ENCODE assay signal across 21 cellular contexts in the genomic region with DNA sequence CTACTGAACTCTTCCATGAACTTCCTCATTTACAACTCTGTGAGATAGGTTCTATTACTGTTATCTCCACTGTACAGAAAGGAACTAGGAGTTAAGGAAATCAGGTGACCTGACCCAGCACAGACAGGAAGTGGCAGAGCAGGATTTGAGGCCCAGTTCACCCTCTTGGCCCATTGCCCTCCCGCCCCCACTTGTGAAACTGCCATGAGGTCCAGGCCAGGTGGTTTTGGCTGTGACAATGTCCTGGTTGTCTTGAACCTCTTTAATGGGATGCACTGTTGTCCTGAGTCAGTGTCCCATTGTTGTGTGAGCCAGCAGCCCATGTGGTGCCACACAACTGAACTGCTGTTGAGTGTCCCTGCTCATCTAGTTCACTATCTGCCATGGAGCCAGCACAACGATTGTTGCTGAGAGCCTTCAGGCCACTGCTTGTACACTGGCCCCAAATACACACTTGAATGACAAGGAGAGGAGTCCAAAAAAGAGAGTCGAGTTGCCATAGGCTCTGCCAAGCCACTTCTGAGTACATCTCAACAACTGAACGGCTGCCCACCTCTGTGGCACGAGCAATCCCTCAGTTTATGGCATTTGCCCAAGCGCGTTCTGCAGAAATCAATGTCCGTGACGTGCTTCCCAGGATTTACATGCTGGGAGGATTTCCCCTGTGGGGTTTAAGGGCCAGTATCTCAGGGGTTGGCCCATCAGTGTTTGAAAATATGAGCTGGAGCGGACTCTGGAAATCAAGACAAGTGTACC.
DNase-seq lines count a peak whose midpoint lies in the region; ATAC-seq and TF ChIP-seq lines count a peak whose summit lies in the region.
"Had no signal": no experiment of that assay in that cellular context is flagged by ENCODE, and none has a peak within 500 bp of the region (broad histone marks: within the 10 kb centered on the region; RNA-seq: fewer than 3 reads in every experiment).

No MANE protein-coding gene starts in this region.

- intact Hi-C loops in right cardiac atrium (cut with DNase I) = no loop called here

- H3K9me3 Mint-ChIP-seq in effector memory CD8-positive, alpha-beta T cell = peaks cover 4 to 6% of the 10 kb centered on the region in 2 donors
- peaks cover 0 to 5% (median 0%) of the 10 kb centered on the region in 5 donors for H3K9me3 Mint-ChIP-seq in CD8-positive, alpha-beta memory T cell
- H3K9me3 Mint-ChIP-seq: central memory CD8-positive, alpha-beta T cell; natural killer cell had no signal

- CTCF ChIA-PET in CD8-positive, alpha-beta memory T cell (lab: Charles Lee) = no interaction called here

- H3K4me1 ChIP-seq in cardiac muscle cell (ENCODE audit: low read depth) (peaks cover 15% of the 10 kb centered on the region), right cardiac atrium (ENCODE audit: control insufficient read depth, insufficient read depth, low read length) (no peaks in the 10 kb centered on the region)
- no peaks in the 10 kb centered on the region for H3K4me1 ChIP-seq in CD8-positive, alpha-beta memory T cell (ENCODE audit: insufficient read depth, low read length)
- H3K4me1 ChIP-seq: heart right ventricle, prostate gland had no signal

- TF ChIP-seq CTCF in cardiac muscle cell (IDR thresholded peaks at IDR 0.05; ENCODE audit: low read depth, low read length) = no peak

- ATAC-seq in right cardiac atrium (no peak), HG03097 (IDR thresholded peaks at IDR 0.05; ENCODE audit: low FRiP score, unreplicated experiment) (no peak)
- ATAC-seq in effector memory CD8-positive, alpha-beta T cell (replicated peaks) = no peak
- ATAC-seq: heart right ventricle, natural killer cell, PC-3 had no signal

- no peaks in the 10 kb centered on the region for H3K9me3 ChIP-seq in cardiac muscle cell (ENCODE audit: low read depth)
- H3K9me3 ChIP-seq in right cardiac atrium (ENCODE audit: control insufficient read depth, low read length) = no peaks in the 10 kb centered on the region
- no peaks in the 10 kb centered on the region for H3K9me3 ChIP-seq in CD8-positive, alpha-beta memory T cell (ENCODE audit: low read length)
- H3K9me3 ChIP-seq: prostate gland had no signal

- no peak overlapping the region for H3K27ac Mint-ChIP-seq in effector memory CD8-positive, alpha-beta T cell
- H3K27ac Mint-ChIP-seq in CD8-positive, alpha-beta memory T cell = peak overlapping the region in 1 of 8 donors; percentile 15
- H3K27ac Mint-ChIP-seq: natural killer cell had no signal

- H3K27ac ChIP-seq in cardiac muscle cell (peak overlapping the region; percentile 37), right cardiac atrium (ENCODE audit: low read length) (no peak overlapping the region)
- H3K27ac ChIP-seq in CD8-positive, alpha-beta memory T cell (ENCODE audit: low read depth, low read length) = no peak overlapping the region
- H3K27ac ChIP-seq: heart right ventricle, prostate gland had no signal

- DNase-seq in cardiac muscle cell (ENCODE audit: low read depth in 1 of 2, low spot score in 1 of 2) (no peak), right cardiac atrium (no peak), UCSD-AML1 (lab: John Stamatoyannopoulos, UW; ENCODE audit: unreplicated experiment) (peak; percentile 68), midbrain (lab: John Stamatoyannopoulos, UW) (peak; percentile 8), NCI-H1694 treated with DMSO at 0.1 percent for 48 hours (lab: John Stamatoyannopoulos, UW) (no peak)
- DNase-seq in effector memory CD8-positive, alpha-beta T cell = no peak
- no peak for DNase-seq in CD8-positive, alpha-beta memory T cell
- DNase-seq: 8988T; activated CD4-positive, alpha-beta T cell treated with anti-CD3 and anti-CD28 coated beads for 1 hour; activated CD8-positive, alpha-beta memory T cell treated with anti-CD3 and anti-CD28 coated beads, Interleukin-2, amount 50 U/mL, for 48 hours; activated gamma-delta T cell treated with Interleukin-2 at 50 U/mL for 16 hours; heart right ventricle; mammary epithelial cell; natural killer cell; NCI-H1930; NCI-H510A treated with DMSO at 0.1 percent for 48 hours; PC-3; SIG-M5 had no signal

- no peaks in the 10 kb centered on the region for H3K36me3 Mint-ChIP-seq in effector memory CD8-positive, alpha-beta T cell (ENCODE audit: insufficient read depth)
- no peaks in the 10 kb centered on the region for H3K36me3 Mint-ChIP-seq in CD8-positive, alpha-beta memory T cell
- H3K36me3 Mint-ChIP-seq: natural killer cell had no signal

- peaks cover 25 to 42% of the 10 kb centered on the region in 2 donors for H3K27me3 Mint-ChIP-seq in effector memory CD8-positive, alpha-beta T cell
- H3K27me3 Mint-ChIP-seq in CD8-positive, alpha-beta memory T cell = peaks cover 2 to 3% of the 10 kb centered on the region in 2 donors

- H3K27me3 ChIP-seq in cardiac muscle cell (peaks cover 31% of the 10 kb centered on the region), right cardiac atrium (ENCODE audit: control insufficient read depth, insufficient read depth) (no peaks in the 10 kb centered on the region)
- H3K27me3 ChIP-seq in CD8-positive, alpha-beta memory T cell (ENCODE audit: insufficient read depth, low read length, poor library complexity, severe bottlenecking) = no peaks in the 10 kb centered on the region

- no peak overlapping the region for H3K4me3 ChIP-seq in cardiac muscle cell
- no peak overlapping the region for H3K4me3 ChIP-seq in right cardiac atrium (ENCODE audit: low read length)
- H3K4me3 ChIP-seq in CD8-positive, alpha-beta memory T cell (ENCODE audit: low read length) = no peak overlapping the region
- H3K4me3 ChIP-seq: heart right ventricle, prostate gland had no signal

- POLR2A ChIA-PET in CD8-positive, alpha-beta memory T cell (lab: Charles Lee) = no interaction called here

- no peaks in the 10 kb centered on the region for H3K36me3 ChIP-seq in cardiac muscle cell
- H3K36me3 ChIP-seq in CD8-positive, alpha-beta memory T cell (ENCODE audit: insufficient read depth, low read length) = no peaks in the 10 kb centered on the region
- H3K36me3 ChIP-seq: heart right ventricle, prostate gland had no signal

- WGBS in right cardiac atrium = 83% methylated on average over 10 of the region's 10 CpGs

- no peak overlapping the region for H3K4me3 Mint-ChIP-seq in effector memory CD8-positive, alpha-beta T cell
- no peak overlapping the region for H3K4me3 Mint-ChIP-seq in CD8-positive, alpha-beta memory T cell
- H3K4me3 Mint-ChIP-seq: central memory CD8-positive, alpha-beta T cell; natural killer cell had no signal

- no peaks in the 10 kb centered on the region for H3K4me1 Mint-ChIP-seq in effector memory CD8-positive, alpha-beta T cell (ENCODE audit: low read depth in 2 of 2)
- H3K4me1 Mint-ChIP-seq in CD8-positive, alpha-beta memory T cell = no peaks in the 10 kb centered on the region
- H3K4me1 Mint-ChIP-seq: central memory CD8-positive, alpha-beta T cell; natural killer cell had no signal

Comparison
In these comparisons a context has a peak if more than half of its experiments do, and no peak if none do; other contexts are left out.
1. DNase-seq: peak in UCSD-AML1 (single experiment) and midbrain (single experiment); none in cardiac muscle cell (0 of 2), right cardiac atrium (0 of 3), NCI-H1694 treated with DMSO at 0.1 percent for 48 hours (single experiment), effector memory CD8-positive, alpha-beta T cell (0 of 3) and CD8-positive, alpha-beta memory T cell (0 of 5).